In the genomic region with DNA sequence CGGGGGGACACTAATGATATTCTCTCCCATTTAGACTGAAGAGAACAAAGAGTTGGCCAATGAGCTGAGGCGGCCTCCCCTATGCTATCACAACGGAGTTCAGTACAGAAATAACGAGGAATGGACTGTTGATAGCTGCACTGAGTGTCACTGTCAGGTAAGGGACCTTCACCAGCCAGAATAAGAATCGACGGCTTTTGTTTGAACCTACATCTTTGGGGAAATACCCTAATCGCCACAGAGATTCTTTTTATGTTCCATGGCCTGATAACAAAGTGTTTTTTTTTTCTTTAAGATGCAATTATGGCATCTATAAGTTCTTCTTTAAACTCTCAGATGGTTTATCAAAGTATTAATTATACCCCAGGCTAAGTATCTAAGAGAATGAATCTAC, we compare ENCODE assay signal across 13 cellular contexts. TPM values are rescaled to one million over a fixed set of nuclear protein-coding genes. Genes with fewer than 3 reads are reported as not detected.
DNase-seq lines count a peak whose midpoint lies in the region; ATAC-seq and TF ChIP-seq lines count a peak whose summit lies in the region.
"Had no signal": no experiment of that assay in that cellular context is flagged by ENCODE, and none has a peak within 500 bp of the region (broad histone marks: within the 10 kb centered on the region; RNA-seq: fewer than 3 reads in every experiment).

No MANE protein-coding gene starts in this region.

- peak overlapping the region; percentile 97 for H3K4me3 Mint-ChIP-seq in osteocyte (ENCODE audit: unreplicated experiment)
- H3K4me3 Mint-ChIP-seq in CD8-positive, alpha-beta memory T cell = peak overlapping the region in 1 of 7 donors; percentile 24
- H3K4me3 Mint-ChIP-seq: activated naive CD8-positive, alpha-beta T cell treated with anti-CD3 and anti-CD28 coated beads for 36 hours; WTC11 had no signal

- no peaks in the 10 kb centered on the region for H3K9me3 ChIP-seq in right atrium auricular region
- no peaks in the 10 kb centered on the region for H3K9me3 ChIP-seq in vagina
- H3K9me3 ChIP-seq in CD8-positive, alpha-beta memory T cell (ENCODE audit: low read length) = no peaks in the 10 kb centered on the region

- CTCF ChIA-PET in CD8-positive, alpha-beta memory T cell (lab: Charles Lee) = interaction anchor here (1.2 to 11.2 kb wide), 3 partner anchors 9 to 173 kb away, joined by 4 to 116 read pairs (median 14); no protein-coding TSS in a partner anchor

- ATAC-seq in left ventricle myocardium superior = no peak
- ATAC-seq: HCT116, natural killer cell, WTC11 had no signal

- H3K27ac ChIP-seq in right atrium auricular region = peak overlapping the region in 1 of 2 donors; percentile 8
- H3K27ac ChIP-seq in vagina = no peak overlapping the region
- no peak overlapping the region for H3K27ac ChIP-seq in CD8-positive, alpha-beta memory T cell (ENCODE audit: low read depth, low read length)

- no peak for DNase-seq in right atrium auricular region (ENCODE audit: low spot score)
- no peak for DNase-seq in left ventricle myocardium superior
- no peak for DNase-seq in fibroblast of the aortic adventitia (ENCODE audit: low read depth)
- DNase-seq in osteocyte (ENCODE audit: extremely low spot score, unreplicated experiment) = no peak
- no peak for DNase-seq in vagina (ENCODE audit: extremely low spot score in 2 of 2)
- DNase-seq in NCI-H69 (lab: John Stamatoyannopoulos, UW) = no peak
- DNase-seq in CD8-positive, alpha-beta memory T cell = no peak
- no peak for DNase-seq in D341Med (ENCODE audit: low spot score)
- DNase-seq: activated naive CD8-positive, alpha-beta T cell treated with anti-CD3 and anti-CD28 coated beads for 36 hours; islet precursor cell; natural killer cell had no signal

- TF ChIP-seq CTCF in right atrium auricular region (IDR thresholded peaks at IDR 0.05) = no peak
- TF ChIP-seq CTCF in fibroblast of the aortic adventitia (IDR thresholded peaks at IDR 0.05; ENCODE audit: insufficient read depth, low read length) = no peak
- TF ChIP-seq CTCF in osteocyte (IDR thresholded peaks at IDR 0.05) = no peak
- TF ChIP-seq CTCF in vagina (IDR thresholded peaks at IDR 0.05) = no peak

- TF ChIP-seq POLR2A in vagina (IDR thresholded peaks at IDR 0.05) = no peak

- peaks cover 68% of the 10 kb centered on the region for H3K36me3 Mint-ChIP-seq in osteocyte (ENCODE audit: unreplicated experiment)
- H3K36me3 Mint-ChIP-seq in CD8-positive, alpha-beta memory T cell = peaks cover 0 to 8% (median 0%) of the 10 kb centered on the region in 3 donors
- H3K36me3 Mint-ChIP-seq: activated naive CD8-positive, alpha-beta T cell treated with anti-CD3 and anti-CD28 coated beads for 36 hours had no signal

- intact Hi-C loops in left ventricle myocardium superior (cut with micrococcal nuclease) = loop anchor here (5.0 to 10.0 kb wide), 3 partner anchors 171 to 769 kb away; no protein-coding TSS in a partner anchor
- intact Hi-C loops in vagina (cut with DNase I) = loop anchor here (10.0 kb wide), 1 partner anchor 769 kb away; no protein-coding TSS in a partner anchor

- no peaks in the 10 kb centered on the region for H3K27me3 ChIP-seq in right atrium auricular region
- no peaks in the 10 kb centered on the region for H3K27me3 ChIP-seq in vagina
- peaks cover 7% of the 10 kb centered on the region for H3K27me3 ChIP-seq in CD8-positive, alpha-beta memory T cell (ENCODE audit: insufficient read depth, low read length, poor library complexity, severe bottlenecking)

- POLR2A ChIA-PET in CD8-positive, alpha-beta memory T cell (lab: Charles Lee) = no interaction called here

- peak overlapping the region; percentile 32 for H3K27ac Mint-ChIP-seq in osteocyte (ENCODE audit: unreplicated experiment)
- peak overlapping the region in 1 of 8 donors; percentile 23 for H3K27ac Mint-ChIP-seq in CD8-positive, alpha-beta memory T cell
- H3K27ac Mint-ChIP-seq: activated naive CD8-positive, alpha-beta T cell treated with anti-CD3 and anti-CD28 coated beads for 36 hours; WTC11 had no signal

- no peaks in the 10 kb centered on the region for H3K27me3 Mint-ChIP-seq in osteocyte (ENCODE audit: unreplicated experiment)
- peaks cover 7 to 18% of the 10 kb centered on the region in 2 donors for H3K27me3 Mint-ChIP-seq in CD8-positive, alpha-beta memory T cell

- no peaks in the 10 kb centered on the region for H3K9me3 Mint-ChIP-seq in osteocyte (ENCODE audit: unreplicated experiment)
- H3K9me3 Mint-ChIP-seq in CD8-positive, alpha-beta memory T cell = no peaks in the 10 kb centered on the region
- H3K9me3 Mint-ChIP-seq: activated naive CD8-positive, alpha-beta T cell treated with anti-CD3 and anti-CD28 coated beads for 36 hours; natural killer cell; WTC11 had no signal

- H3K4me1 ChIP-seq in right atrium auricular region = peaks cover 0 to 49% of the 10 kb centered on the region in 2 donors
- peaks cover 63% of the 10 kb centered on the region for H3K4me1 ChIP-seq in vagina
- peaks cover 6% of the 10 kb centered on the region for H3K4me1 ChIP-seq in CD8-positive, alpha-beta memory T cell (ENCODE audit: insufficient read depth, low read length)

- H3K4me1 Mint-ChIP-seq in osteocyte (ENCODE audit: unreplicated experiment) = peaks cover 83% of the 10 kb centered on the region
- peaks cover 24 to 44% (median 35%) of the 10 kb centered on the region in 3 donors for H3K4me1 Mint-ChIP-seq in CD8-positive, alpha-beta memory T cell

- peaks cover 76% of the 10 kb centered on the region for H3K36me3 ChIP-seq in right atrium auricular region
- peaks cover 0 to 67% of the 10 kb centered on the region in 2 donors for H3K36me3 ChIP-seq in vagina
- H3K36me3 ChIP-seq in CD8-positive, alpha-beta memory T cell (ENCODE audit: insufficient read depth, low read length) = no peaks in the 10 kb centered on the region

- H3K4me3 ChIP-seq in right atrium auricular region (peak overlapping the region; percentile 57 to 61), fibroblast of the aortic adventitia (ENCODE audit: low read depth, low read length) (peak overlapping the region; percentile 77), vagina (peak overlapping the region; percentile 53 to 80)
- H3K4me3 ChIP-seq in CD8-positive, alpha-beta memory T cell (ENCODE audit: low read length) = no peak overlapping the region

RNA-seq across cellular contexts. Expression of a gene that starts 3.4 kb away (rescaled TPM):
- total RNA-seq in right atrium auricular region (100 to 1,000 TPM in 1 of 2 donors, 10 to 100 TPM in 1; 67.8 to 205 TPM), left ventricle myocardium superior (29.5 TPM), fibroblast of the aortic adventitia (ENCODE audit: low replicate concordance) (141 and 353 TPM in 2 replicates), osteocyte (812 and 849 TPM in 2 replicates), vagina (513 TPM)
- 1 to 10 TPM; 6.6 to 6.9 TPM for total RNA-seq in CD8-positive, alpha-beta memory T cell
- polyA plus RNA-seq in CD8-positive, alpha-beta memory T cell = 0.72 TPM
